1 cellular context compared by ENCODE assay signal in the genomic region with DNA sequence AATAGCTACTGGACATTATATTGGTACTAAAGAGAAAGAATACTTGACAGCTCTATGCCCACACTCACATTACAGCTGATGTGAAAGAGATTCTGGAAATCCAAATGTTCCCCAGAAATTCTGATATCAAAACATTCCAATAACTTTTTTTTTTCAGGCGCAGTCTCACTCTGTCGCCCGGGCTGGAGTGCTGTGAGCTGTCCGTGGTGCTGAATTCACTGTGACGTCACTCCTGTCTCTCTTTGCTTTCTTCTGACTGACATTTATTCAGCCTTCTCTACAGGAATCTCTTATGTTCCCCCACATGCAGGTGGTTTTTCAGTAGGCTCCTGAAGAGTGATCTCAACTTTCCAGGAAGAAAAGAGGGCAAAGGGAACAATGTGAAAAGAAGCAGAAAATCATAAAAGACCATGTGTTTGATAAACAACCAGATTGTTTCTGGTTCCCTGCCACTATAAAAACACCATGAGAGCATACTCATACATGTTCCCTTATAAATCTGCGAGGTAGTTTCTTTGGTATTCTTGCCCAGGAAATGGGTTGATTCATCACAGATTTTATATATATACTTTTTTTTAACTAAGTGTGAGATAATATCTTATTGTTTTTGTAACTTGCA.
TF ChIP-seq lines count a peak whose summit lies in the region.

No MANE protein-coding gene starts in this region.

TF ChIP-seq in HepG2, 621 proteins besides CTCF, POLR2A, EP300 and RAD21 (continued from another document):
- TF ChIP-seq, protein P1, sequence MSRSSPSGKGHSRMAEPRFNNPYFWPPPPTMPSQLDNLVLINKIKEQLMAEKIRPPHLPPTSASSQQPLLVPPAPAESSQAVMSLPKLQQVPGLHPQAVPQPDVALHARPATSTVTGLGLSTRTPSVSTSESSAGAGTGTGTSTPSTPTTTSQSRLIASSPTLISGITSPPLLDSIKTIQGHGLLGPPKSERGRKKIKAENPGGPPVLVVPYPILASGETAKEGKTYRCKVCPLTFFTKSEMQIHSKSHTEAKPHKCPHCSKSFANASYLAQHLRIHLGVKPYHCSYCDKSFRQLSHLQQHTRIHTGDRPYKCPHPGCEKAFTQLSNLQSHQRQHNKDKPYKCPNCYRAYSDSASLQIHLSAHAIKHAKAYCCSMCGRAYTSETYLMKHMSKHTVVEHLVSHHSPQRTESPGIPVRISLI (CRISPR knock-in tag; IDR thresholded peaks at IDR 0.05; ENCODE audit: borderline replicate concordance) = peak; percentile 45; the same call in 1 of the 2 replicates
- TF ChIP-seq MTA3 (CRISPR knock-in tag; IDR thresholded peaks at IDR 0.05) = no peak
- TF ChIP-seq ATF7 (IDR thresholded peaks at IDR 0.05) = peak; percentile 90
- TF ChIP-seq ATF7 (CRISPR knock-in tag; IDR thresholded peaks at IDR 0.05) = no peak
TF ChIP-seq in HepG2: peak in this region for 105.
